ENCODE assay signal across 7 cellular contexts in genomic region chr9:105625088-105625487, GRCh38. TPM values are rescaled to one million over a fixed set of nuclear protein-coding genes. Genes with fewer than 3 reads are reported as not detected.
"Had no signal": no experiment of that assay in that cellular context is flagged by ENCODE, and none has a peak within 500 bp of the region (broad histone marks: within the 10 kb centered on the region; RNA-seq: fewer than 3 reads in every experiment).

No MANE protein-coding gene starts in this region.

- H3K4me2 ChIP-seq: KMS-11 had no signal

- FAIRE-seq: HTR-8/SVneo had no signal

- DNase-seq: KBM-7, KG1 had no signal

- H3K27ac ChIP-seq: HL-60, KMS-11 had no signal

- H3K9ac ChIP-seq: KMS-11 had no signal

RNA-seq across cellular contexts. Expression of gene TAL2, which starts 37.2 kb away (rescaled TPM):
- total RNA-seq: HT-29, HT1080 had no signal
